ENCODE assay signal across 1 cellular context in the genomic region with DNA sequence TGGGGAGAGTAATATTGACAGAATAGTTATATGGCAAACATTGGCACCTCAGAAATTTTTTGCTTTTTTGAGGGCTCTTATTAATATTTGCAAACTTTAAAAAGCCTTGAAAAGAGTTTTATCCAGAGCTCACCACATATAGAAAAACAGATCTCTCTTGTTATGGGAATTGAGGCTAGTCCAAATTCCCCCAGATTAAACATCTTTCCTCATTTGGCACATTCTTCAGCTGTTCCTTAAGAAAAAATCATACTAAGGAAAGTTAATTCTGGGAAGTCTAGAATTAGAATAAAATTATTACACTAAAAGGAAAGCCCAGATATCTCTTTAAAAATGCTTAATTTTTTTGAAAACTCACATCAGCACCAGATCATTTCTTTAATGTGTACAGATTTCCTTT.
TF ChIP-seq lines count a peak whose summit lies in the region.

No MANE protein-coding gene starts in this region.

TF ChIP-seq in liver, 16 proteins besides CTCF, POLR2A, EP300 and RAD21 (continued from another document):
- no peak for TF ChIP-seq REST (IDR thresholded peaks at IDR 0.05)
- TF ChIP-seq ATF3 (IDR thresholded peaks at IDR 0.05) = no peak
